1 cellular context compared by ENCODE assay signal in the genomic region with DNA sequence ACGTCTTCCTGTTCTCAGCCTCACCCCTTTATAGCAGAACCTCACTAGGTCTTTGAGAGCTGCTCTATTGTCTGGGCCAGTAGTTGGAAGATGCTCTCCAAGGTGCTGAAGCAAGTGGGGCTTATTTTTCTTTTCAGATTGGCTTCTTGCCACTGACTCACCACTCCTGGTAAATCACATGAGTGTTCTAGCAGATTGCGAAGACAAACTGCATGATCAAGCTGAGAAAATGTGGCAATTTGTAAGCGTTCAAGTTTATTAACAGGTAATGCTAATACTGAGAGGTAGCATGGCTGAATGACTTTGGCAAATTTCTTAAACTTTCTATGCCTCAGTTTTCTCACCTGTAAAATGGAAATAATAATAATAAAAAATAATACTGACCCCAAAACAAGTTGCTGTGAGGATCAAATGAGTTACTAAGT.
TF ChIP-seq lines count a peak whose summit lies in the region.

No MANE protein-coding gene starts in this region.

TF ChIP-seq in HepG2, 621 proteins besides CTCF, POLR2A, EP300 and RAD21 (continued from another document and continues in another):
- TF ChIP-seq, protein P1, sequence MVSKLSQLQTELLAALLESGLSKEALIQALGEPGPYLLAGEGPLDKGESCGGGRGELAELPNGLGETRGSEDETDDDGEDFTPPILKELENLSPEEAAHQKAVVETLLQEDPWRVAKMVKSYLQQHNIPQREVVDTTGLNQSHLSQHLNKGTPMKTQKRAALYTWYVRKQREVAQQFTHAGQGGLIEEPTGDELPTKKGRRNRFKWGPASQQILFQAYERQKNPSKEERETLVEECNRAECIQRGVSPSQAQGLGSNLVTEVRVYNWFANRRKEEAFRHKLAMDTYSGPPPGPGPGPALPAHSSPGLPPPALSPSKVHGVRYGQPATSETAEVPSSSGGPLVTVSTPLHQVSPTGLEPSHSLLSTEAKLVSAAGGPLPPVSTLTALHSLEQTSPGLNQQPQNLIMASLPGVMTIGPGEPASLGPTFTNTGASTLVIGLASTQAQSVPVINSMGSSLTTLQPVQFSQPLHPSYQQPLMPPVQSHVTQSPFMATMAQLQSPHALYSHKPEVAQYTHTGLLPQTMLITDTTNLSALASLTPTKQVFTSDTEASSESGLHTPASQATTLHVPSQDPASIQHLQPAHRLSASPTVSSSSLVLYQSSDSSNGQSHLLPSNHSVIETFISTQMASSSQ (IDR thresholded peaks at IDR 0.05; ENCODE audit: low read depth) = no peak
- TF ChIP-seq, protein P1 (CRISPR knock-in tag; IDR thresholded peaks at IDR 0.05; ENCODE audit: borderline replicate concordance) = no peak
- TF ChIP-seq ZNF501 (CRISPR knock-in tag; IDR thresholded peaks at IDR 0.05) (no peak), CENPX (CRISPR knock-in tag; IDR thresholded peaks at IDR 0.05) (no peak), ZNF768 (CRISPR knock-in tag; IDR thresholded peaks at IDR 0.05) (no peak), MED1 (CRISPR knock-in tag; IDR thresholded peaks at IDR 0.05) (no peak), ZBTB38 (CRISPR knock-in tag; IDR thresholded peaks at IDR 0.05) (no peak), MBD4 (IDR thresholded peaks at IDR 0.05; ENCODE audit: borderline replicate concordance, low read length) (no peak), ZNF20 (CRISPR knock-in tag; IDR thresholded peaks at IDR 0.05) (no peak), PHF20 (CRISPR knock-in tag; IDR thresholded peaks at IDR 0.05) (no peak), POLR2G (IDR thresholded peaks at IDR 0.05; ENCODE audit: low read depth, low read length) (no peak), ZNF18 (CRISPR knock-in tag; IDR thresholded peaks at IDR 0.05; ENCODE audit: insufficient replicate concordance) (no peak), ZEB1 (IDR thresholded peaks at IDR 0.05; ENCODE audit: insufficient replicate concordance, low read depth) (no peak), NPAS2 (CRISPR knock-in tag; IDR thresholded peaks at IDR 0.05; ENCODE audit: borderline replicate concordance) (no peak), PAXIP1 (CRISPR knock-in tag; conservative IDR thresholded peaks at IDR 0.05) (no peak), NAIF1 (CRISPR knock-in tag; IDR thresholded peaks at IDR 0.05; ENCODE audit: borderline replicate concordance) (no peak), CEBPB (IDR thresholded peaks at IDR 0.05; ENCODE audit: borderline replicate concordance, low read depth, low read length) (no peak), ZNF337 (CRISPR knock-in tag; IDR thresholded peaks at IDR 0.05; ENCODE audit: borderline replicate concordance, low read depth) (no peak), CBFB (CRISPR knock-in tag; IDR thresholded peaks at IDR 0.05) (no peak), CEBPG (CRISPR knock-in tag; IDR thresholded peaks at IDR 0.05) (no peak), HOXA3 (CRISPR knock-in tag; IDR thresholded peaks at IDR 0.05) (no peak), ZNF367 (CRISPR knock-in tag; IDR thresholded peaks at IDR 0.05; ENCODE audit: borderline replicate concordance) (no peak), ZNF746 (CRISPR knock-in tag; IDR thresholded peaks at IDR 0.05) (no peak), PRPF4 (IDR thresholded peaks at IDR 0.05; ENCODE audit: low read depth, low read length, poor library complexity, severe bottlenecking) (no peak), KAT7 (CRISPR knock-in tag; IDR thresholded peaks at IDR 0.05; ENCODE audit: borderline replicate concordance) (no peak), AGO2 (optimal IDR thresholded peaks at IDR 0.05; ENCODE audit: low read depth, low read length) (no peak), ERF (CRISPR knock-in tag; IDR thresholded peaks at IDR 0.05) (0 out of 2 replicates have a peak, but pooled peaks have one; percentile 51), ZNF780A (CRISPR knock-in tag; IDR thresholded peaks at IDR 0.05) (no peak), ZNF496 (CRISPR knock-in tag; IDR thresholded peaks at IDR 0.05; ENCODE audit: insufficient replicate concordance) (no peak), SMAD3 (CRISPR knock-in tag; IDR thresholded peaks at IDR 0.05) (peak; percentile 64; the same call in 1 of the 2 replicates), ZBTB49 (CRISPR knock-in tag; IDR thresholded peaks at IDR 0.05; ENCODE audit: borderline replicate concordance) (no peak), PLRG1 (conservative IDR thresholded peaks at IDR 0.05) (no peak), FOXC1 (CRISPR knock-in tag; IDR thresholded peaks at IDR 0.05; ENCODE audit: borderline replicate concordance) (no peak), NCOR1 (IDR thresholded peaks at IDR 0.05; ENCODE audit: borderline replicate concordance, low read length) (no peak), MTF1 (CRISPR knock-in tag; IDR thresholded peaks at IDR 0.05) (no peak), HNF4G (IDR thresholded peaks at IDR 0.05; ENCODE audit: borderline replicate concordance, low read depth, low read length) (no peak), HNF4G (CRISPR knock-in tag; IDR thresholded peaks at IDR 0.05; ENCODE audit: borderline replicate concordance, low read depth) (no peak), ZNF296 (CRISPR knock-in tag; conservative IDR thresholded peaks at IDR 0.05) (no peak), ZBTB44 (CRISPR knock-in tag; IDR thresholded peaks at IDR 0.05) (no peak), POLR2AphosphoS5 (IDR thresholded peaks at IDR 0.05; ENCODE audit: low read depth, low read length) (no peak), JUND (CRISPR knock-in tag; IDR thresholded peaks at IDR 0.05) (no peak), ZNF839 (CRISPR knock-in tag; IDR thresholded peaks at IDR 0.05; ENCODE audit: borderline replicate concordance) (no peak), RBFOX2 (IDR thresholded peaks at IDR 0.05; ENCODE audit: low read depth, low read length) (no peak), ZNF510 (CRISPR knock-in tag; IDR thresholded peaks at IDR 0.05; ENCODE audit: low read depth) (no peak)
- TF ChIP-seq, protein P2, sequence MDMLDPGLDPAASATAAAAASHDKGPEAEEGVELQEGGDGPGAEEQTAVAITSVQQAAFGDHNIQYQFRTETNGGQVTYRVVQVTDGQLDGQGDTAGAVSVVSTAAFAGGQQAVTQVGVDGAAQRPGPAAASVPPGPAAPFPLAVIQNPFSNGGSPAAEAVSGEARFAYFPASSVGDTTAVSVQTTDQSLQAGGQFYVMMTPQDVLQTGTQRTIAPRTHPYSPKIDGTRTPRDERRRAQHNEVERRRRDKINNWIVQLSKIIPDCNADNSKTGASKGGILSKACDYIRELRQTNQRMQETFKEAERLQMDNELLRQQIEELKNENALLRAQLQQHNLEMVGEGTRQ (IDR thresholded peaks at IDR 0.05; ENCODE audit: low read depth, low read length) = no peak
- TF ChIP-seq, protein P2 (CRISPR knock-in tag; IDR thresholded peaks at IDR 0.05; ENCODE audit: borderline replicate concordance) = no peak
- TF ChIP-seq, protein P3, sequence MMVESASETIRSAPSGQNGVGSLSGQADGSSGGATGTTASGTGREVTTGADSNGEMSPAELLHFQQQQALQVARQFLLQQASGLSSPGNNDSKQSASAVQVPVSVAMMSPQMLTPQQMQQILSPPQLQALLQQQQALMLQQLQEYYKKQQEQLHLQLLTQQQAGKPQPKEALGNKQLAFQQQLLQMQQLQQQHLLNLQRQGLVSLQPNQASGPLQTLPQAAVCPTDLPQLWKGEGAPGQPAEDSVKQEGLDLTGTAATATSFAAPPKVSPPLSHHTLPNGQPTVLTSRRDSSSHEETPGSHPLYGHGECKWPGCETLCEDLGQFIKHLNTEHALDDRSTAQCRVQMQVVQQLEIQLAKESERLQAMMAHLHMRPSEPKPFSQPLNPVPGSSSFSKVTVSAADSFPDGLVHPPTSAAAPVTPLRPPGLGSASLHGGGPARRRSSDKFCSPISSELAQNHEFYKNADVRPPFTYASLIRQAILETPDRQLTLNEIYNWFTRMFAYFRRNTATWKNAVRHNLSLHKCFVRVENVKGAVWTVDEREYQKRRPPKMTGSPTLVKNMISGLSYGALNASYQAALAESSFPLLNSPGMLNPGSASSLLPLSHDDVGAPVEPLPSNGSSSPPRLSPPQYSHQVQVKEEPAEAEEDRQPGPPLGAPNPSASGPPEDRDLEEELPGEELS (CRISPR knock-in tag; IDR thresholded peaks at IDR 0.05) = no peak
